ENCODE assay signal across 17 cellular contexts in the genomic region with DNA sequence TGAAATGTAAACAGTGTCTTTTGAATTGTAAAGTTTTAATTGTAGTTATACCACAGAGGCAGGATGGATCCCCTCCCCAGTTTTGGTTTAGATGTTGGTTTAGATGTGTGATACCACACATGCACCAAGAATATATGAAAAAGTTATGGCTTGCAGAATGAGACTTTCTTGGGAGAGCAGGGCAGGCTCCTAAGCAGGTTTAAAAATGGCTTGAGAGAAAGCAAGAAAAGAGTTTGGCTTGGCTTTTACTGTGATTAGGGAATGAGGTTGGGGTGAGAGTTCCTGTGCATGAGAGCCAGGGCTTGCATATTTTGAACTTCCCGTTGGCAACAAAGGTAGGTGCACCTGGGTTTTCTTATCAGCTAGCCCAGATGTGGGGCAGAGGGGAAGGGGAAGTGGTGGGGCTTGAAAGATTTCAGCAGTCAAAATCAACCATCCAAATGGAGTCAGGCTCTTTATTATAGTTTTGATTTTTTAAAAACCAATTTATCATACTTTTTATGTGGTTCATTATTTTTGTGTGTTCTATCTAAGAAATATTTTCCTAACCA.
DNase-seq lines count a peak whose midpoint lies in the region; ATAC-seq, FAIRE-seq and TF ChIP-seq lines count a peak whose summit lies in the region.
"Had no signal": no experiment of that assay in that cellular context is flagged by ENCODE, and none has a peak within 500 bp of the region (broad histone marks: within the 10 kb centered on the region; RNA-seq: fewer than 3 reads in every experiment).

No MANE protein-coding gene starts in this region.

- no peaks in the 10 kb centered on the region for H3F3A ChIP-seq in Loucy (ENCODE audit: low read depth)

- peak; percentile 24 for ATAC-seq in naive thymus-derived CD4-positive, alpha-beta T cell

- no peak overlapping the region for H3K4me3 ChIP-seq in CD8-positive, alpha-beta memory T cell (ENCODE audit: low read length)
- H3K4me3 ChIP-seq in Loucy (ENCODE audit: low read length, poor library complexity, severe bottlenecking) (no peak overlapping the region), ascending aorta (no peak overlapping the region)
- no peak overlapping the region for H3K4me3 ChIP-seq in naive thymus-derived CD4-positive, alpha-beta T cell (ENCODE audit: low read length)

- peaks cover 8 to 22% (median 12%) of the 10 kb centered on the region in 3 donors for H3K4me1 Mint-ChIP-seq in CD8-positive, alpha-beta memory T cell
- peaks cover 4 to 17% (median 12%) of the 10 kb centered on the region in 7 donors for H3K4me1 Mint-ChIP-seq in naive thymus-derived CD4-positive, alpha-beta T cell
- peaks cover 16% of the 10 kb centered on the region; the same call in 1 of the 2 replicates for H3K4me1 Mint-ChIP-seq in HFFc6 (ENCODE audit: low read depth)

- H3K4me3 Mint-ChIP-seq in CD8-positive, alpha-beta memory T cell = peak overlapping the region in 5 of 7 donors; percentile 1 to 55 (median 39)
- peak overlapping the region in 2 of 10 donors; percentile 3 to 15 for H3K4me3 Mint-ChIP-seq in naive thymus-derived CD4-positive, alpha-beta T cell
- no peak overlapping the region for H3K4me3 Mint-ChIP-seq in HFFc6
- H3K4me3 Mint-ChIP-seq: CD4-positive, alpha-beta T cell had no signal

- H3K27me3 ChIP-seq in CD8-positive, alpha-beta memory T cell (ENCODE audit: insufficient read depth, low read length, poor library complexity, severe bottlenecking) = no peaks in the 10 kb centered on the region
- H3K27me3 ChIP-seq in Loucy (ENCODE audit: insufficient read depth, low read length, poor library complexity, severe bottlenecking) = no peaks in the 10 kb centered on the region
- H3K27me3 ChIP-seq in naive thymus-derived CD4-positive, alpha-beta T cell (ENCODE audit: control insufficient read depth in 2 of 2, insufficient read depth in 2 of 2, low read length in 2 of 2) = no peaks in the 10 kb centered on the region
- H3K27me3 ChIP-seq in ascending aorta = no peaks in the 10 kb centered on the region

- H2AFZ ChIP-seq in Loucy (ENCODE audit: low read length) = no peak overlapping the region

- H4K20me1 ChIP-seq in Loucy (ENCODE audit: insufficient read depth, low read length, poor library complexity, severe bottlenecking) = no peaks in the 10 kb centered on the region

- H3K9ac ChIP-seq in Loucy (ENCODE audit: low read depth, low read length, poor library complexity, severe bottlenecking) = no peak overlapping the region

- no peaks in the 10 kb centered on the region for H3K36me3 Mint-ChIP-seq in CD8-positive, alpha-beta memory T cell
- H3K36me3 Mint-ChIP-seq in naive thymus-derived CD4-positive, alpha-beta T cell = no peaks in the 10 kb centered on the region
- H3K36me3 Mint-ChIP-seq in HFFc6 (ENCODE audit: low read depth) = no peaks in the 10 kb centered on the region

- H3K9me3 ChIP-seq in CD8-positive, alpha-beta memory T cell (ENCODE audit: low read length) = no peaks in the 10 kb centered on the region
- H3K9me3 ChIP-seq in Loucy (ENCODE audit: insufficient read depth, low read depth, low read length) (no peaks in the 10 kb centered on the region), ascending aorta (no peaks in the 10 kb centered on the region)
- no peaks in the 10 kb centered on the region for H3K9me3 ChIP-seq in naive thymus-derived CD4-positive, alpha-beta T cell (ENCODE audit: control insufficient read depth in 2 of 3, low read length in 3 of 3)

- H3K27me3 Mint-ChIP-seq in CD8-positive, alpha-beta memory T cell = peaks cover 0 to 6% of the 10 kb centered on the region in 2 donors
- H3K27me3 Mint-ChIP-seq in naive thymus-derived CD4-positive, alpha-beta T cell = peaks cover 0 to 19% (median 3%) of the 10 kb centered on the region in 5 donors
- peaks cover 11% of the 10 kb centered on the region for H3K27me3 Mint-ChIP-seq in HFFc6 (ENCODE audit: insufficient read depth)
- H3K27me3 Mint-ChIP-seq: CD4-positive, alpha-beta T cell had no signal

- CTCF ChIA-PET in CD8-positive, alpha-beta memory T cell (lab: Charles Lee) = no interaction called here
- CTCF ChIA-PET in naive thymus-derived CD4-positive, alpha-beta T cell (lab: Charles Lee) = no interaction called here

- intact Hi-C loops in naive thymus-derived CD4-positive, alpha-beta T cell (cut with micrococcal nuclease) = no loop called here
- intact Hi-C loops in ascending aorta (cut with DNase I) = no loop called here

- peak overlapping the region; percentile 13 for H3K4me2 ChIP-seq in Loucy (ENCODE audit: low read depth, low read length, poor library complexity, severe bottlenecking)

- peak; percentile 31 for FAIRE-seq in endometrium (lab: Jason Lieb, UNC)
- FAIRE-seq: G401.6, H1, RCC 7860 had no signal

- DNase-seq in CD8-positive, alpha-beta memory T cell = peak in 1 of 5 donors; percentile 14
- DNase-seq in naive thymus-derived CD4-positive, alpha-beta T cell = peak in 1 of 9 donors; percentile 1
- no peak for DNase-seq in ascending aorta (ENCODE audit: low spot score in 2 of 2)
- no peak for DNase-seq in GM03348 (ENCODE audit: low spot score)
- no peak for DNase-seq in HFFc6
- DNase-seq: CD4-positive, alpha-beta T cell; DMS79; KBM-7; NCI-H1930; NCI-H2171 treated with DMSO at 0.1 percent for 48 hours; NCI-H82; SIG-M5 had no signal

- POLR2A ChIA-PET in CD8-positive, alpha-beta memory T cell (lab: Charles Lee) = no interaction called here
- POLR2A ChIA-PET in naive thymus-derived CD4-positive, alpha-beta T cell (lab: Charles Lee) = no interaction called here

- H3K4me1 ChIP-seq in CD8-positive, alpha-beta memory T cell (ENCODE audit: insufficient read depth, low read length) = no peaks in the 10 kb centered on the region
- H3K4me1 ChIP-seq in Loucy (ENCODE audit: insufficient read depth, low read length, poor library complexity, severe bottlenecking) (peaks cover 14% of the 10 kb centered on the region), ascending aorta (no peaks in the 10 kb centered on the region)
- H3K4me1 ChIP-seq in naive thymus-derived CD4-positive, alpha-beta T cell (ENCODE audit: control insufficient read depth in 2 of 2, insufficient read depth in 2 of 2, low read length in 2 of 2) = peaks cover 0 to 4% of the 10 kb centered on the region in 2 donors

- H3K9me2 ChIP-seq in Loucy (replicated peaks; ENCODE audit: low read depth, low read length) = no peaks in the 10 kb centered on the region

- no peak overlapping the region for H3K27ac ChIP-seq in CD8-positive, alpha-beta memory T cell (ENCODE audit: low read depth, low read length)
- no peak overlapping the region for H3K27ac ChIP-seq in naive thymus-derived CD4-positive, alpha-beta T cell (ENCODE audit: low read depth, low read length)
- no peak overlapping the region for H3K27ac ChIP-seq in ascending aorta

- no peaks in the 10 kb centered on the region for H3K9me3 Mint-ChIP-seq in CD8-positive, alpha-beta memory T cell
- no peaks in the 10 kb centered on the region for H3K9me3 Mint-ChIP-seq in naive thymus-derived CD4-positive, alpha-beta T cell
- H3K9me3 Mint-ChIP-seq in HFFc6 = no peaks in the 10 kb centered on the region
- H3K9me3 Mint-ChIP-seq: CD4-positive, alpha-beta T cell had no signal

- H3K79me2 ChIP-seq in Loucy (ENCODE audit: insufficient read depth, low read length) = no peaks in the 10 kb centered on the region

- TF ChIP-seq CTCF in Loucy (conservative IDR thresholded peaks at IDR 0.05; ENCODE audit: low read length) (no peak), ascending aorta (IDR thresholded peaks at IDR 0.05) (no peak), HFFc6 (IDR thresholded peaks at IDR 0.05) (no peak)

- peak overlapping the region in 2 of 8 donors; percentile 22 to 89 for H3K27ac Mint-ChIP-seq in CD8-positive, alpha-beta memory T cell
- no peak overlapping the region for H3K27ac Mint-ChIP-seq in naive thymus-derived CD4-positive, alpha-beta T cell
- no peak overlapping the region for H3K27ac Mint-ChIP-seq in HFFc6
- H3K27ac Mint-ChIP-seq: CD4-positive, alpha-beta T cell had no signal

- H3K36me3 ChIP-seq in CD8-positive, alpha-beta memory T cell (ENCODE audit: insufficient read depth, low read length) = no peaks in the 10 kb centered on the region
- H3K36me3 ChIP-seq in Loucy (ENCODE audit: insufficient read depth, low read length) (no peaks in the 10 kb centered on the region), ascending aorta (no peaks in the 10 kb centered on the region)
- no peaks in the 10 kb centered on the region for H3K36me3 ChIP-seq in naive thymus-derived CD4-positive, alpha-beta T cell (ENCODE audit: control insufficient read depth in 2 of 3, insufficient read depth in 3 of 3, low read length in 3 of 3)
